20 cellular contexts compared by ENCODE assay signal in genomic region chr3:64184621-64185020, GRCh38. TPM values are rescaled to one million over a fixed set of nuclear protein-coding genes. Genes with fewer than 3 reads are reported as not detected.
A peak's percentile ranks its signal among the peaks of the same experiment; 100 is the strongest.
DNase-seq lines count a peak whose midpoint lies in the region; ATAC-seq, FAIRE-seq and TF ChIP-seq lines count a peak whose summit lies in the region.
"Had no signal": no experiment of that assay in that cellular context is flagged by ENCODE, and none has a peak within 500 bp of the region (broad histone marks: within the 10 kb centered on the region; RNA-seq: fewer than 3 reads in every experiment).

No MANE protein-coding gene starts in this region.

- H3K4me3 ChIP-seq in breast epithelium (no peak overlapping the region), thoracic aorta (no peak overlapping the region)

- POLR2A ChIA-PET in activated CD4-positive, alpha-beta T cell treated with anti-CD3 and anti-CD28 coated beads, Interleukin-2, amount 10 ng/mL, durations not matched to agents 7 days and 5 days (lab: Charles Lee): no interaction called here

- FAIRE-seq in HTR-8/SVneo (lab: Jason Lieb, UNC): peak; percentile 16
- FAIRE-seq: endothelial cell of umbilical vein had no signal

- no peaks in the 10 kb centered on the region for H3K4me1 Mint-ChIP-seq in activated CD4-positive, alpha-beta T cell treated with anti-CD3 and anti-CD28 coated beads, Interleukin-2, amount 10 ng/mL, durations not matched to agents 7 days and 5 days
- H3K4me1 Mint-ChIP-seq: CD4-positive, CD25-positive, alpha-beta regulatory T cell; stimulated activated memory B cell treated with anti-CD40 and anti-IgM and Interleukin-4, amounts not matched to agents 10 μg/mL and 1 μg/mL and 100 μg/mL, for 72 hours had no signal

- H3K36me3 ChIP-seq in breast epithelium (no peaks in the 10 kb centered on the region), thoracic aorta (no peaks in the 10 kb centered on the region)

- CTCF ChIA-PET in activated CD4-positive, alpha-beta T cell treated with anti-CD3 and anti-CD28 coated beads, Interleukin-2, amount 10 ng/mL, durations not matched to agents 7 days and 5 days (lab: Charles Lee): interaction anchor here (0.6 kb wide), 1 partner anchor 1588 kb away, joined by 4 read pairs; no protein-coding TSS in a partner anchor

- peaks cover 1% of the 10 kb centered on the region for H3K27me3 Mint-ChIP-seq in activated CD4-positive, alpha-beta T cell treated with anti-CD3 and anti-CD28 coated beads, Interleukin-2, amount 10 ng/mL, durations not matched to agents 7 days and 5 days
- H3K27me3 Mint-ChIP-seq: stimulated activated memory B cell treated with anti-CD40 and anti-IgM and Interleukin-4, amounts not matched to agents 10 μg/mL and 1 μg/mL and 100 μg/mL, for 72 hours had no signal

- no peak for DNase-seq in HTR-8/SVneo (ENCODE audit: insufficient read length, low spot score)
- no peak for DNase-seq in breast epithelium (ENCODE audit: low spot score in 2 of 2)
- DNase-seq in iris pigment epithelial cell (ENCODE audit: low read depth): peak; percentile 64
- no peak for DNase-seq in thoracic aorta (ENCODE audit: low spot score)
- DNase-seq in DMS 273 (lab: John Stamatoyannopoulos, UW; ENCODE audit: unreplicated experiment): no peak
- DNase-seq in 8988T: no peak
- DNase-seq in activated CD4-positive, alpha-beta T cell treated with anti-CD3 and anti-CD28 coated beads, Interleukin-2, amount 10 ng/mL, durations not matched to agents 7 days and 5 days: no peak
- no peak for DNase-seq in SHP77 treated with DMSO at 0.1 percent for 48 hours (lab: John Stamatoyannopoulos, UW)
- DNase-seq: caudate nucleus; CD4-positive, CD25-positive, alpha-beta regulatory T cell; GDM1; H9; NCI-H1105; NCI-H510A; stimulated activated CD4-positive, alpha-beta T cell treated with anti-CD3 and anti-CD28 coated beads, Interleukin-4, amount 100 ng/mL, for 1 hour had no signal

- no peaks in the 10 kb centered on the region for H3K36me3 Mint-ChIP-seq in activated CD4-positive, alpha-beta T cell treated with anti-CD3 and anti-CD28 coated beads, Interleukin-2, amount 10 ng/mL, durations not matched to agents 7 days and 5 days (ENCODE audit: low read depth)
- H3K36me3 Mint-ChIP-seq: CD4-positive, CD25-positive, alpha-beta regulatory T cell; stimulated activated memory B cell treated with anti-CD40 and anti-IgM and Interleukin-4, amounts not matched to agents 10 μg/mL and 1 μg/mL and 100 μg/mL, for 72 hours had no signal

- intact Hi-C loops in breast epithelium (cut with DNase I; ENCODE audit: low total_unique reads): no loop called here

- H3K27me3 ChIP-seq in breast epithelium (no peaks in the 10 kb centered on the region), thoracic aorta (replicated peaks; ENCODE audit: insufficient read depth) (no peaks in the 10 kb centered on the region)

- no peaks in the 10 kb centered on the region for H3K9me3 Mint-ChIP-seq in activated CD4-positive, alpha-beta T cell treated with anti-CD3 and anti-CD28 coated beads, Interleukin-2, amount 10 ng/mL, durations not matched to agents 7 days and 5 days
- H3K9me3 Mint-ChIP-seq: activated T-helper 2 cell treated with anti-CD3 and anti-CD28 coated beads, Interferon-gamma antibody, Interleukin-2, Interleukin-4, amounts not matched to agents 10 μg/mL and 5 μg/mL and 100 μg/mL, durations not matched to agents 14 hours and 24 hours and 36 hours; H9; stimulated activated memory B cell treated with anti-CD40 and anti-IgM and Interleukin-4, amounts not matched to agents 10 μg/mL and 1 μg/mL and 100 μg/mL, for 72 hours had no signal

- no peak overlapping the region for H3K4me3 Mint-ChIP-seq in activated CD4-positive, alpha-beta T cell treated with anti-CD3 and anti-CD28 coated beads, Interleukin-2, amount 10 ng/mL, durations not matched to agents 7 days and 5 days
- H3K4me3 Mint-ChIP-seq: CD4-positive, CD25-positive, alpha-beta regulatory T cell; H9; stimulated activated memory B cell treated with anti-CD40 and anti-IgM and Interleukin-4, amounts not matched to agents 10 μg/mL and 1 μg/mL and 100 μg/mL, for 72 hours had no signal

- peaks cover 4 to 29% of the 10 kb centered on the region in 2 donors for H3K4me1 ChIP-seq in breast epithelium
- H3K4me1 ChIP-seq in thoracic aorta (ENCODE audit: control insufficient read depth in 1 of 2, low read depth in 2 of 2): peaks cover 18 to 56% of the 10 kb centered on the region in 2 donors

- no peak for TF ChIP-seq POLR2A in breast epithelium (IDR thresholded peaks at IDR 0.05)

- H3K27ac Mint-ChIP-seq in activated CD4-positive, alpha-beta T cell treated with anti-CD3 and anti-CD28 coated beads, Interleukin-2, amount 10 ng/mL, durations not matched to agents 7 days and 5 days: no peak overlapping the region
- H3K27ac Mint-ChIP-seq: activated T-helper 2 cell treated with anti-CD3 and anti-CD28 coated beads, Interferon-gamma antibody, Interleukin-2, Interleukin-4, amounts not matched to agents 10 μg/mL and 5 μg/mL and 100 μg/mL, durations not matched to agents 14 hours and 24 hours and 36 hours; CD4-positive, CD25-positive, alpha-beta regulatory T cell; H9; stimulated activated memory B cell treated with anti-CD40 and anti-IgM and Interleukin-4, amounts not matched to agents 10 μg/mL and 1 μg/mL and 100 μg/mL, for 72 hours had no signal

- H3K9me3 ChIP-seq in breast epithelium (no peaks in the 10 kb centered on the region), thoracic aorta (no peaks in the 10 kb centered on the region)

- peak overlapping the region; percentile 29 to 59 for H3K27ac ChIP-seq in breast epithelium
- H3K27ac ChIP-seq in thoracic aorta: peak overlapping the region; percentile 6 to 15

- no peak for TF ChIP-seq CTCF in breast epithelium (IDR thresholded peaks at IDR 0.05)
- no peak for TF ChIP-seq CTCF in thoracic aorta (IDR thresholded peaks at IDR 0.05)

- no peak for ATAC-seq in thoracic aorta (ENCODE audit: insufficient number of reproducible peaks, low FRiP score, low read depth)
- ATAC-seq: Panc1; stimulated activated memory B cell treated with anti-CD40 and anti-IgM and Interleukin-4, amounts not matched to agents 10 μg/mL and 1 μg/mL and 100 μg/mL, for 72 hours had no signal

RNA-seq across cellular contexts. Expression of gene PRICKLE2, which starts 40.6 kb away (rescaled TPM):
- 10 to 100 TPM; 35.1 to 72.5 (median 44.5) TPM for total RNA-seq in breast epithelium
- 10 to 100 TPM; 27.9 to 42.3 TPM for total RNA-seq in thoracic aorta
- not detected for total RNA-seq in activated CD4-positive, alpha-beta T cell treated with anti-CD3 and anti-CD28 coated beads, Interleukin-2, amount 10 ng/mL, durations not matched to agents 7 days and 5 days
- total RNA-seq: activated T-helper 2 cell treated with anti-CD3 and anti-CD28 coated beads, Interferon-gamma antibody, Interleukin-2, Interleukin-4, amounts not matched to agents 10 μg/mL and 5 μg/mL and 100 μg/mL, durations not matched to agents 14 hours and 24 hours and 36 hours; T-helper 2 cell treated with Interferon-gamma antibody and Interleukin-4, amounts not matched to agents 100 ng/mL and 5 ng/mL, for 36 hours had no signal

Comparison
In these comparisons a context has a peak if more than half of its experiments do, and no peak if none do; other contexts are left out.
1. RNA of gene PRICKLE2, which starts 40.6 kb away (total RNA-seq): 35.1 to 72.5 TPM in breast epithelium and 27.9 to 42.3 TPM in thoracic aorta; not detected in activated CD4-positive, alpha-beta T cell treated with anti-CD3 and anti-CD28 coated beads, Interleukin-2, amount 10 ng/mL, durations not matched to agents 7 days and 5 days; every median in the first group is over 10 times any median in the second.